1 cellular context compared by ENCODE assay signal in the genomic region with DNA sequence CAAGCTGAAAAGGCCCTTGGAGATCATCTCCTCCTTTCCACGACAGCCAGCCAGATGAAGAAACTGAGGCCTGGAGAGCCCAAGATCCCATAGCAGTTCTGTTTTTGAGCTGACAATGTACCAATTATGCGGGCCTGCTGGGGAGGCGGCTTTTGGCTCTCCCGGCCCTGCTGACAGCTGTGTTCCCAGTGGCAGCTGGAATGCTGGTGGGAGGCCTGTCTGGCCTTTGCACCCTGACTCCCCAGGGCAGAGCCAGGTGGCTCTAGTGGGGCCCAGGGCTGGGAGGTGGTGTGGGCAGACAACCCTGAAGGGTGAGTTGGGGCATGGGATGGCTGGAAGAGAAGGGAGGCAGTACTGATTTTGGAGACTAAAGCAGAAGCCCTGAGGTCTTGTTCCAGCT.
TF ChIP-seq lines count a peak whose summit lies in the region.

No MANE protein-coding gene starts in this region.

TF ChIP-seq in HepG2, 621 proteins besides CTCF, POLR2A, EP300 and RAD21 (continued from another document and continues in another):
- TF ChIP-seq ARID4A (CRISPR knock-in tag; IDR thresholded peaks at IDR 0.05; ENCODE audit: borderline replicate concordance): no peak
- TF ChIP-seq ZNF274 (CRISPR knock-in tag; IDR thresholded peaks at IDR 0.05): no peak
- TF ChIP-seq ZNF251 (CRISPR knock-in tag; IDR thresholded peaks at IDR 0.05): no peak
- no peak for TF ChIP-seq NR3C1 (CRISPR knock-in tag; IDR thresholded peaks at IDR 0.05)
- no peak for TF ChIP-seq RBFOX2 (IDR thresholded peaks at IDR 0.05; ENCODE audit: low read depth, low read length)
- peak; percentile 59; the same call in 1 of the 2 replicates for TF ChIP-seq MXD4 (CRISPR knock-in tag; IDR thresholded peaks at IDR 0.05)
- TF ChIP-seq FOXP4 (CRISPR knock-in tag; IDR thresholded peaks at IDR 0.05): no peak
- 0 out of 2 replicates have a peak, but pooled peaks have one; percentile 26 for TF ChIP-seq KMT2A (CRISPR knock-in tag; IDR thresholded peaks at IDR 0.05)
- peak; percentile 46; the same call in 1 of the 2 replicates for TF ChIP-seq RXRA (CRISPR knock-in tag; IDR thresholded peaks at IDR 0.05)
- TF ChIP-seq MIER2 (CRISPR knock-in tag; IDR thresholded peaks at IDR 0.05): peak; percentile 40; the same call in 1 of the 2 replicates
- no peak for TF ChIP-seq NFKBIZ (CRISPR knock-in tag; IDR thresholded peaks at IDR 0.05)
- no peak for TF ChIP-seq ARNT (IDR thresholded peaks at IDR 0.05)
- TF ChIP-seq ZNF138 (CRISPR knock-in tag; IDR thresholded peaks at IDR 0.05; ENCODE audit: low read depth): no peak
- TF ChIP-seq ATAD3A (CRISPR knock-in tag; IDR thresholded peaks at IDR 0.05): no peak
- TF ChIP-seq ZNF343 (CRISPR knock-in tag; IDR thresholded peaks at IDR 0.05): peak; percentile 78
- peak; percentile 61; the same call in 1 of the 2 replicates for TF ChIP-seq MYC (CRISPR knock-in tag; IDR thresholded peaks at IDR 0.05; ENCODE audit: borderline replicate concordance)
- peak; percentile 48; the same call in 1 of the 2 replicates for TF ChIP-seq ZNF629 (CRISPR knock-in tag; conservative IDR thresholded peaks at IDR 0.05)
- TF ChIP-seq HNF4A (CRISPR knock-in tag; IDR thresholded peaks at IDR 0.05): peak; percentile 93
- TF ChIP-seq PAXIP1 (CRISPR knock-in tag; conservative IDR thresholded peaks at IDR 0.05): peak; percentile 86
- TF ChIP-seq, protein P1, sequence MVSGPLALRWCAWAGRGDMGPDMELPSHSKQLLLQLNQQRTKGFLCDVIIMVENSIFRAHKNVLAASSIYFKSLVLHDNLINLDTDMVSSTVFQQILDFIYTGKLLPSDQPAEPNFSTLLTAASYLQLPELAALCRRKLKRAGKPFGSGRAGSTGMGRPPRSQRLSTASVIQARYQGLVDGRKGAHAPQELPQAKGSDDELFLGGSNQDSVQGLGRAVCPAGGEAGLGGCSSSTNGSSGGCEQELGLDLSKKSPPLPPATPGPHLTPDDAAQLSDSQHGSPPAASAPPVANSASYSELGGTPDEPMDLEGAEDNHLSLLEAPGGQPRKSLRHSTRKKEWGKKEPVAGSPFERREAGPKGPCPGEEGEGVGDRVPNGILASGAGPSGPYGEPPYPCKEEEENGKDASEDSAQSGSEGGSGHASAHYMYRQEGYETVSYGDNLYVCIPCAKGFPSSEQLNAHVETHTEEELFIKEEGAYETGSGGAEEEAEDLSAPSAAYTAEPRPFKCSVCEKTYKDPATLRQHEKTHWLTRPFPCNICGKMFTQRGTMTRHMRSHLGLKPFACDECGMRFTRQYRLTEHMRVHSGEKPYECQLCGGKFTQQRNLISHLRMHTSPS (CRISPR knock-in tag; IDR thresholded peaks at IDR 0.05; ENCODE audit: low read depth): peak; percentile 83
- TF ChIP-seq, protein P2, sequence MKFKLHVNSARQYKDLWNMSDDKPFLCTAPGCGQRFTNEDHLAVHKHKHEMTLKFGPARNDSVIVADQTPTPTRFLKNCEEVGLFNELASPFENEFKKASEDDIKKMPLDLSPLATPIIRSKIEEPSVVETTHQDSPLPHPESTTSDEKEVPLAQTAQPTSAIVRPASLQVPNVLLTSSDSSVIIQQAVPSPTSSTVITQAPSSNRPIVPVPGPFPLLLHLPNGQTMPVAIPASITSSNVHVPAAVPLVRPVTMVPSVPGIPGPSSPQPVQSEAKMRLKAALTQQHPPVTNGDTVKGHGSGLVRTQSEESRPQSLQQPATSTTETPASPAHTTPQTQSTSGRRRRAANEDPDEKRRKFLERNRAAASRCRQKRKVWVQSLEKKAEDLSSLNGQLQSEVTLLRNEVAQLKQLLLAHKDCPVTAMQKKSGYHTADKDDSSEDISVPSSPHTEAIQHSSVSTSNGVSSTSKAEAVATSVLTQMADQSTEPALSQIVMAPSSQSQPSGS (CRISPR knock-in tag; IDR thresholded peaks at IDR 0.05): peak; percentile 32; the same call in 1 of the 2 replicates
- 0 out of 2 replicates have a peak, but pooled peaks have one; percentile 25 for TF ChIP-seq BCL6 (CRISPR knock-in tag; IDR thresholded peaks at IDR 0.05)
- TF ChIP-seq MTF2 (CRISPR knock-in tag; IDR thresholded peaks at IDR 0.05; ENCODE audit: borderline replicate concordance): no peak
- no peak for TF ChIP-seq ZBTB2 (CRISPR knock-in tag; IDR thresholded peaks at IDR 0.05; ENCODE audit: low read depth)
- TF ChIP-seq, protein P3, sequence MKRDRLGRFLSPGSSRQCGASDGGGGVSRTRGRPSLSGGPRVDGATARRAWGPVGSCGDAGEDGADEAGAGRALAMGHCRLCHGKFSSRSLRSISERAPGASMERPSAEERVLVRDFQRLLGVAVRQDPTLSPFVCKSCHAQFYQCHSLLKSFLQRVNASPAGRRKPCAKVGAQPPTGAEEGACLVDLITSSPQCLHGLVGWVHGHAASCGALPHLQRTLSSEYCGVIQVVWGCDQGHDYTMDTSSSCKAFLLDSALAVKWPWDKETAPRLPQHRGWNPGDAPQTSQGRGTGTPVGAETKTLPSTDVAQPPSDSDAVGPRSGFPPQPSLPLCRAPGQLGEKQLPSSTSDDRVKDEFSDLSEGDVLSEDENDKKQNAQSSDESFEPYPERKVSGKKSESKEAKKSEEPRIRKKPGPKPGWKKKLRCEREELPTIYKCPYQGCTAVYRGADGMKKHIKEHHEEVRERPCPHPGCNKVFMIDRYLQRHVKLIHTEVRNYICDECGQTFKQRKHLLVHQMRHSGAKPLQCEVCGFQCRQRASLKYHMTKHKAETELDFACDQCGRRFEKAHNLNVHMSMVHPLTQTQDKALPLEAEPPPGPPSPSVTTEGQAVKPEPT (CRISPR knock-in tag; IDR thresholded peaks at IDR 0.05; ENCODE audit: low read depth): no peak
- 0 out of 2 replicates have a peak, but pooled peaks have one; percentile 57 for TF ChIP-seq ARHGAP35 (CRISPR knock-in tag; IDR thresholded peaks at IDR 0.05; ENCODE audit: borderline replicate concordance)
- TF ChIP-seq MEIS1 (CRISPR knock-in tag; IDR thresholded peaks at IDR 0.05; ENCODE audit: borderline replicate concordance): peak; percentile 52; the same call in 1 of the 2 replicates
- TF ChIP-seq PAX8 (CRISPR knock-in tag; IDR thresholded peaks at IDR 0.05; ENCODE audit: borderline replicate concordance): 0 out of 2 replicates have a peak, but pooled peaks have one; percentile 58
- no peak for TF ChIP-seq ZFP36L1 (CRISPR knock-in tag; IDR thresholded peaks at IDR 0.05)
- TF ChIP-seq MED1 (CRISPR knock-in tag; IDR thresholded peaks at IDR 0.05): peak; percentile 55; the same call in 1 of the 2 replicates
- no peak for TF ChIP-seq ZNF17 (CRISPR knock-in tag; IDR thresholded peaks at IDR 0.05)
- TF ChIP-seq DDIT3 (CRISPR knock-in tag; IDR thresholded peaks at IDR 0.05): no peak
- TF ChIP-seq SUZ12 (IDR thresholded peaks at IDR 0.05; ENCODE audit: low read depth, low read length): no peak
- peak; percentile 20; the same call in 1 of the 2 replicates for TF ChIP-seq DMAP1 (CRISPR knock-in tag; IDR thresholded peaks at IDR 0.05)
- TF ChIP-seq SAP130 (CRISPR knock-in tag; IDR thresholded peaks at IDR 0.05; ENCODE audit: low read depth): peak; percentile 86
- no peak for TF ChIP-seq TRIM22 (IDR thresholded peaks at IDR 0.05)
- 0 out of 2 replicates have a peak, but pooled peaks have one; percentile 20 for TF ChIP-seq JUN (CRISPR knock-in tag; IDR thresholded peaks at IDR 0.05)
- 0 out of 2 replicates have a peak, but pooled peaks have one; percentile 51 for TF ChIP-seq ARNTL (CRISPR knock-in tag; IDR thresholded peaks at IDR 0.05)
- TF ChIP-seq FIP1L1 (IDR thresholded peaks at IDR 0.05; ENCODE audit: borderline replicate concordance, insufficient read depth, low read depth, low read length): no peak
- peak; percentile 57; the same call in 1 of the 2 replicates for TF ChIP-seq TARDBP (CRISPR knock-in tag; IDR thresholded peaks at IDR 0.05)
- TF ChIP-seq BRD4 (CRISPR knock-in tag; IDR thresholded peaks at IDR 0.05): no peak
- TF ChIP-seq ZNF256 (CRISPR knock-in tag; conservative IDR thresholded peaks at IDR 0.05): no peak
- no peak for TF ChIP-seq ZNF501 (CRISPR knock-in tag; IDR thresholded peaks at IDR 0.05)
- TF ChIP-seq YEATS2 (CRISPR knock-in tag; IDR thresholded peaks at IDR 0.05; ENCODE audit: borderline replicate concordance): no peak
- TF ChIP-seq ZNF546 (CRISPR knock-in tag; conservative IDR thresholded peaks at IDR 0.05): no peak
- TF ChIP-seq ZNF878 (CRISPR knock-in tag; IDR thresholded peaks at IDR 0.05): no peak
